22 cellular contexts compared by ENCODE assay signal in the genomic region with DNA sequence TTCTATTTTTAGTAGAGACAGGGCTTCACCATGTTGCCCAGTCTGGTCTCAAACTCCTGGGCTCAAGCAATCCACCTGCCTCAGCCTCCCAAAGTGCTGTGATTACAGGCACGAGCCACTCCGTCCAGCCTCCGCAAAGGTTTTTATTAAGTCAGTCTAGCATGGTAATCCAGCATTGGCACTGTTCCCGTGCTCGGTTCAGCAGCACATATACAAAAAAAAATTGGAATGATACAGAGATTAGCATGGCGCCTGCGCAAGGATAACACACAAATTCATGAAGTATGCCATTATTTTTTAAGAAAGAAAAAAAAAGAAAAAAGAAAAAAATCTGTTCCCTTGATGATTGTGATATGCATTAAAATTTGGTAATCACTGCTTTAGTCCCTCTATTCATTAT. TPM values are rescaled to one million over a fixed set of nuclear protein-coding genes. Genes with fewer than 3 reads are reported as not detected.
"Had no signal": no experiment of that assay in that cellular context is flagged by ENCODE, and none has a peak within 500 bp of the region (broad histone marks: within the 10 kb centered on the region; RNA-seq: fewer than 3 reads in every experiment).

No MANE protein-coding gene starts in this region.

- ATAC-seq: activated T-cell treated with anti-CD3 and anti-CD28 coated beads, Interleukin-2, amount 50 U/mL, for 4 hours; WTC11 had no signal

- H3K27ac Mint-ChIP-seq: activated naive CD4-positive, alpha-beta T cell treated with anti-CD3 and anti-CD28 coated beads for 36 hours; activated naive CD8-positive, alpha-beta T cell; brain; T-helper 1 cell treated with Interleukin-12 subunit alpha and Interleukin-12 subunit beta and Interleukin-4 antibody, amounts not matched to agents 30 μg/mL and 1 μg/mL, for 36 hours; WTC11 had no signal

- H3K4me1 Mint-ChIP-seq: brain, WTC11 had no signal

- DNase-seq: activated CD4-positive, alpha-beta T cell treated with anti-CD3 and anti-CD28 coated beads for 48 hours; activated CD4-positive, alpha-beta T cell treated with anti-CD3 and anti-CD28 coated beads, Interleukin-2, amount 50 U/mL, for 48 hours; activated CD4-positive, CD25-positive, alpha-beta regulatory T cell treated with anti-CD3 and anti-CD28 coated beads, Interleukin-2, amount 50 U/mL, for 72 hours; activated CD8-positive, alpha-beta memory T cell treated with anti-CD3 and anti-CD28 coated beads for 24 hours; activated gamma-delta T cell; activated naive CD4-positive, alpha-beta T cell treated with anti-CD3 and anti-CD28 coated beads for 36 hours; activated T-cell treated with anti-CD3 and anti-CD28 coated beads, Interleukin-2, amount 50 U/mL, for 4 hours; MM.1S; NCI-H1105 treated with DMSO at 0.1 percent for 48 hours; NCI-H1436 treated with DMSO at 0.1 percent for 48 hours; NCI-H187; NCI-H2081; NCI-H510A treated with DMSO at 0.1 percent for 48 hours; NCI-H69; Peyer's patch; Right ventricle myocardium superior had no signal

- FAIRE-seq: astrocyte had no signal

- H3K4me3 Mint-ChIP-seq: activated naive CD4-positive, alpha-beta T cell treated with anti-CD3 and anti-CD28 coated beads for 36 hours; activated naive CD8-positive, alpha-beta T cell; activated T-cell treated with anti-CD3 and anti-CD28 coated beads, Interleukin-2, amount 50 U/mL, for 4 hours; brain; T-helper 1 cell treated with Interleukin-12 subunit alpha and Interleukin-12 subunit beta and Interleukin-4 antibody, amounts not matched to agents 30 μg/mL and 1 μg/mL, for 36 hours; WTC11 had no signal

- H3K36me3 Mint-ChIP-seq: activated naive CD8-positive, alpha-beta T cell; brain had no signal

- H3K9me3 Mint-ChIP-seq: activated naive CD4-positive, alpha-beta T cell treated with anti-CD3 and anti-CD28 coated beads for 36 hours; activated T-cell treated with anti-CD3 and anti-CD28 coated beads, Interleukin-2, amount 50 U/mL, for 4 hours; brain; T-helper 1 cell treated with Interleukin-12 subunit alpha and Interleukin-12 subunit beta and Interleukin-4 antibody, amounts not matched to agents 30 μg/mL and 1 μg/mL, for 36 hours; WTC11 had no signal

RNA-seq across cellular contexts. Expression of gene CKMT1A, which starts 8.5 kb away (rescaled TPM):
- total RNA-seq: activated T-cell treated with anti-CD3 and anti-CD28 coated beads, Interleukin-2, amount 50 U/mL, for 4 hours; Right ventricle myocardium superior; SJSA1 had no signal
